In genomic region chr20:2651772-2652723, GRCh38 we compare ENCODE assay signal across 1 cellular context.
TF ChIP-seq lines count a peak whose summit lies in the region.

A gene with protein sequence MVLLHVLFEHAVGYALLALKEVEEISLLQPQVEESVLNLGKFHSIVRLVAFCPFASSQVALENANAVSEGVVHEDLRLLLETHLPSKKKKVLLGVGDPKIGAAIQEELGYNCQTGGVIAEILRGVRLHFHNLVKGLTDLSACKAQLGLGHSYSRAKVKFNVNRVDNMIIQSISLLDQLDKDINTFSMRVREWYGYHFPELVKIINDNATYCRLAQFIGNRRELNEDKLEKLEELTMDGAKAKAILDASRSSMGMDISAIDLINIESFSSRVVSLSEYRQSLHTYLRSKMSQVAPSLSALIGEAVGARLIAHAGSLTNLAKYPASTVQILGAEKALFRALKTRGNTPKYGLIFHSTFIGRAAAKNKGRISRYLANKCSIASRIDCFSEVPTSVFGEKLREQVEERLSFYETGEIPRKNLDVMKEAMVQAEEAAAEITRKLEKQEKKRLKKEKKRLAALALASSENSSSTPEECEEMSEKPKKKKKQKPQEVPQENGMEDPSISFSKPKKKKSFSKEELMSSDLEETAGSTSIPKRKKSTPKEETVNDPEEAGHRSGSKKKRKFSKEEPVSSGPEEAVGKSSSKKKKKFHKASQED (plus strand): TSS chr20:2652632. CDS start chr20:2652661, 29 bp downstream.

TF ChIP-seq in WTC11, 78 proteins besides CTCF, POLR2A, EP300 and RAD21 (continued from another document):
- 0 out of 2 replicates have a peak, but pooled peaks have one; percentile 40 for TF ChIP-seq ZNF263 (CRISPR knock-in tag; IDR thresholded peaks at IDR 0.05; ENCODE audit: low read depth)
- TF ChIP-seq SP1 (CRISPR knock-in tag; conservative IDR thresholded peaks at IDR 0.05): peak; percentile 90
- no peak; the same call in 1 of the 2 replicates for TF ChIP-seq MAX (CRISPR knock-in tag; IDR thresholded peaks at IDR 0.05)
- TF ChIP-seq FOXK1 (CRISPR knock-in tag; IDR thresholded peaks at IDR 0.05): peak; percentile 61
- no peak for TF ChIP-seq FOXJ3 (CRISPR knock-in tag; IDR thresholded peaks at IDR 0.05; ENCODE audit: borderline replicate concordance)
- peak; percentile 85 for TF ChIP-seq MYBL2 (CRISPR knock-in tag; IDR thresholded peaks at IDR 0.05)
- no peak for TF ChIP-seq PRRX2 (CRISPR knock-in tag; IDR thresholded peaks at IDR 0.05)
- peak; percentile 77; the same call in 1 of the 2 replicates for TF ChIP-seq ZNF121 (CRISPR knock-in tag; IDR thresholded peaks at IDR 0.05)
- TF ChIP-seq PREB (CRISPR knock-in tag; IDR thresholded peaks at IDR 0.05; ENCODE audit: borderline replicate concordance): no peak; the same call in 1 of the 2 replicates
- TF ChIP-seq, protein P1, sequence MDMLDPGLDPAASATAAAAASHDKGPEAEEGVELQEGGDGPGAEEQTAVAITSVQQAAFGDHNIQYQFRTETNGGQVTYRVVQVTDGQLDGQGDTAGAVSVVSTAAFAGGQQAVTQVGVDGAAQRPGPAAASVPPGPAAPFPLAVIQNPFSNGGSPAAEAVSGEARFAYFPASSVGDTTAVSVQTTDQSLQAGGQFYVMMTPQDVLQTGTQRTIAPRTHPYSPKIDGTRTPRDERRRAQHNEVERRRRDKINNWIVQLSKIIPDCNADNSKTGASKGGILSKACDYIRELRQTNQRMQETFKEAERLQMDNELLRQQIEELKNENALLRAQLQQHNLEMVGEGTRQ (CRISPR knock-in tag; IDR thresholded peaks at IDR 0.05): peak; percentile 73
- no peak for TF ChIP-seq TCF7 (CRISPR knock-in tag; IDR thresholded peaks at IDR 0.05; ENCODE audit: low read depth)
- TF ChIP-seq KAT7 (CRISPR knock-in tag; IDR thresholded peaks at IDR 0.05; ENCODE audit: borderline replicate concordance): peak; percentile 73; the same call in 1 of the 2 replicates
